ENCODE assay signal across 28 cellular contexts in genomic region chr10:31742255-31742654, GRCh38.
"Had no signal": no experiment of that assay in that cellular context is flagged by ENCODE, and none has a peak within 500 bp of the region (broad histone marks: within the 10 kb centered on the region; RNA-seq: fewer than 3 reads in every experiment).

No MANE protein-coding gene starts in this region.

- H3K27ac ChIP-seq: hepatocyte, left ventricle myocardium inferior, pancreas, prostate gland, skin epidermis, suprapubic skin, thoracic aorta, tibial artery, upper lobe of right lung had no signal

- H3K36me3 Mint-ChIP-seq: mesothelial cell of epicardium; natural killer cell treated with Interleukin-12 subunit alpha and Interleukin-12 subunit beta and Interleukin-15 and Interleukin-18, amount 100 ng/mL, for 72 hours had no signal

- H3K9me3 Mint-ChIP-seq: neural crest cell had no signal

- H2AFZ ChIP-seq: hepatocyte had no signal

- H3K4me1 ChIP-seq: pancreas, prostate gland, upper lobe of right lung had no signal

- H3K4me1 Mint-ChIP-seq: mesothelial cell of epicardium, neural crest cell had no signal

- H3K27me3 Mint-ChIP-seq: naive thymus-derived CD4-positive, alpha-beta T cell; stimulated activated naive CD8-positive, alpha-beta T cell treated with anti-CD3 and anti-CD28 coated beads, Interleukin-15, Interleukin-2, amounts not matched to agents 100 ng/mL and 50 ng/mL, for 24 hours had no signal

- H3K4me3 ChIP-seq: hepatocyte, left ventricle myocardium inferior, lung, pancreas, prostate gland, skin epidermis, suprapubic skin, thoracic aorta, tibial artery, upper lobe of right lung had no signal

- H3K36me3 ChIP-seq: left ventricle myocardium inferior, pancreas, prostate gland, suprapubic skin, thoracic aorta, tibial artery, upper lobe of right lung had no signal

- H3K4me2 ChIP-seq: hepatocyte had no signal

- H3K27me3 ChIP-seq: hepatocyte, pancreas, suprapubic skin, tibial artery, upper lobe of right lung had no signal

- DNase-seq: islet precursor cell; left ventricle myocardium inferior; mesendoderm; naive thymus-derived CD4-positive, alpha-beta T cell; nucleus accumbens; pancreas; posterior cingulate gyrus; retina; right cardiac atrium; stimulated activated CD4-positive, alpha-beta T cell treated with anti-CD3 and anti-CD28 coated beads, Interleukin-12 subunit alpha, Interleukin-12 subunit beta, amount 100 ng/mL, for 4 hours; stimulated activated CD4-positive, alpha-beta T cell treated with anti-CD3 and anti-CD28 coated beads, Interleukin-15, amount 100 ng/mL, for 24 hours; stimulated activated CD4-positive, alpha-beta T cell treated with anti-CD3 and anti-CD28 coated beads, Interleukin-2, amount 100 ng/mL, for 24 hours; stimulated activated CD4-positive, alpha-beta T cell treated with anti-CD3 and anti-CD28 coated beads, Interleukin-4, amount 100 ng/mL, for 1 hour; stimulated activated naive CD4-positive, alpha-beta T cell; tibial artery; trophoblast cell; upper lobe of right lung had no signal

- H3K4me3 Mint-ChIP-seq: mesothelial cell of epicardium; naive thymus-derived CD4-positive, alpha-beta T cell; natural killer cell treated with Interleukin-12 subunit alpha and Interleukin-12 subunit beta and Interleukin-15 and Interleukin-18, amount 100 ng/mL, for 72 hours; neural crest cell; stimulated activated naive CD8-positive, alpha-beta T cell treated with anti-CD3 and anti-CD28 coated beads, Interleukin-15, Interleukin-2, amounts not matched to agents 100 ng/mL and 50 ng/mL, for 24 hours had no signal

- H3K9me3 ChIP-seq: pancreas, prostate gland, suprapubic skin, thoracic aorta, tibial artery, upper lobe of right lung had no signal

- H3K27ac Mint-ChIP-seq: mesothelial cell of epicardium; naive thymus-derived CD4-positive, alpha-beta T cell; natural killer cell treated with Interleukin-12 subunit alpha and Interleukin-12 subunit beta and Interleukin-15 and Interleukin-18, amount 100 ng/mL, for 72 hours; stimulated activated naive CD8-positive, alpha-beta T cell treated with anti-CD3 and anti-CD28 coated beads, Interleukin-15, Interleukin-2, amounts not matched to agents 100 ng/mL and 50 ng/mL, for 24 hours had no signal

- ATAC-seq: naive thymus-derived CD4-positive, alpha-beta T cell; natural killer cell treated with Interleukin-12 subunit alpha and Interleukin-12 subunit beta and Interleukin-15 and Interleukin-18, amount 100 ng/mL, for 72 hours; pancreas; right cardiac atrium; sciatic nerve; upper lobe of right lung had no signal

- H3K79me2 ChIP-seq: hepatocyte had no signal
